Comparison of ENCODE assay signal across 32 cellular contexts in genomic region chr1:6951536-6951935, GRCh38.
"Had no signal": no experiment of that assay in that cellular context is flagged by ENCODE, and none has a peak within 500 bp of the region (broad histone marks: within the 10 kb centered on the region; RNA-seq: fewer than 3 reads in every experiment).

No MANE protein-coding gene starts in this region.

- H3K27me3 ChIP-seq: ascending aorta, cardiac muscle cell had no signal

- H3K36me3 ChIP-seq: ascending aorta, cardiac muscle cell had no signal

- H3K27ac ChIP-seq: ascending aorta, cardiac muscle cell, VCaP had no signal

- H3K9me3 ChIP-seq: ascending aorta had no signal

- H3K4me1 ChIP-seq: ascending aorta had no signal

- H3K4me3 ChIP-seq: ascending aorta, cardiac muscle cell had no signal

- FAIRE-seq: bronchial epithelial cell, TTC549 had no signal

- ATAC-seq: activated CD4-positive, alpha-beta T cell treated with anti-CD3 and anti-CD28 coated beads for 36 hours; activated CD4-positive, CD25-positive, alpha-beta regulatory T cell treated with anti-CD3 and anti-CD28 coated beads, Interleukin-2, amount 50 U/mL, for 24 hours; activated CD8-positive, alpha-beta memory T cell treated with anti-CD3 and anti-CD28 coated beads, Interleukin-2, amount 10 ng/mL, durations not matched to agents 7 days and 5 days; activated CD8-positive, alpha-beta T cell treated with anti-CD3 and anti-CD28 coated beads, Interleukin-2, amount 10 ng/mL, durations not matched to agents 7 days and 5 days; activated naive CD8-positive, alpha-beta T cell treated with anti-CD3 and anti-CD28 coated beads, Interleukin-2, amount 50 U/mL, for 24 hours; T-helper 17 cell; WTC11 had no signal

- DNase-seq: activated CD4-positive, alpha-beta memory T cell treated with anti-CD3 and anti-CD28 coated beads, Interleukin-2, amount 10 ng/mL, durations not matched to agents 7 days and 5 days; activated CD4-positive, alpha-beta T cell treated with anti-CD3 and anti-CD28 coated beads for 1 hour; activated CD4-positive, alpha-beta T cell treated with anti-CD3 and anti-CD28 coated beads for 36 hours; activated CD4-positive, alpha-beta T cell treated with anti-CD3 and anti-CD28 coated beads for 48 hours; activated CD4-positive, alpha-beta T cell treated with anti-CD3 and anti-CD28 coated beads, Interleukin-2, amount 10 ng/mL, durations not matched to agents 7 days and 5 days; activated CD4-positive, alpha-beta T cell treated with anti-CD3 and anti-CD28 coated beads, Interleukin-2, amount 50 U/mL, for 48 hours; activated CD4-positive, CD25-positive, alpha-beta regulatory T cell; activated CD8-positive, alpha-beta memory T cell treated with anti-CD3 and anti-CD28 coated beads for 24 hours; activated CD8-positive, alpha-beta memory T cell treated with anti-CD3 and anti-CD28 coated beads, Interleukin-2, amount 10 ng/mL, durations not matched to agents 7 days and 5 days; activated CD8-positive, alpha-beta memory T cell treated with anti-CD3 and anti-CD28 coated beads, Interleukin-2, amount 50 U/mL, for 48 hours; activated CD8-positive, alpha-beta T cell treated with anti-CD3 and anti-CD28 coated beads, Interleukin-2, amount 10 ng/mL, durations not matched to agents 7 days and 5 days; activated effector memory CD4-positive, alpha-beta T cell treated with Interleukin-2 at 50 U/mL for 16 hours; activated gamma-delta T cell; activated naive CD4-positive, alpha-beta T cell treated with anti-CD3 and anti-CD28 coated beads, Interleukin-2, amount 10 ng/mL, durations not matched to agents 7 days and 5 days; activated naive CD4-positive, alpha-beta T cell treated with Interleukin-2 at 50 U/mL for 16 hours; activated naive CD8-positive, alpha-beta T cell treated with anti-CD3 and anti-CD28 coated beads, Interleukin-2, amount 10 ng/mL, durations not matched to agents 7 days and 5 days; activated naive CD8-positive, alpha-beta T cell treated with anti-CD3 and anti-CD28 coated beads, Interleukin-2, amount 50 U/mL, for 24 hours; activated T-cell treated with anti-CD3 and anti-CD28 coated beads, Interleukin-2, amount 50 U/mL, for 24 hours; activated T-cell treated with anti-CD3 and anti-CD28 coated beads, Interleukin-2, amount 50 U/mL, for 48 hours; amygdala; anterior cingulate cortex; caudate nucleus; cerebellar nuclear complex; T-helper 17 cell; T-helper 9 cell had no signal
